8 cellular contexts compared by ENCODE assay signal in genomic region chr1:248905949-248906740, GRCh38. TPM values are rescaled to one million over a fixed set of nuclear protein-coding genes. Genes with fewer than 3 reads are reported as not detected.
DNase-seq lines count a peak whose midpoint lies in the region; ATAC-seq and TF ChIP-seq lines count a peak whose summit lies in the region.

Gene PGBD2, plus strand, starts transcription at chr1:248906235. Its CDS starts 7,628 bp downstream, at chr1:248913863.

- H4K20me1 ChIP-seq in DND-41 (ENCODE audit: insufficient read depth, low read length): no peaks in the 10 kb centered on the region
- no peaks in the 10 kb centered on the region for H4K20me1 ChIP-seq in fibroblast of lung (ENCODE audit: control insufficient read depth, extremely low read depth, insufficient read depth, low read length)

- H3K27ac ChIP-seq in DND-41 (ENCODE audit: low read length) (peak within 1 kb of the TSS; percentile 87), Panc1 (ENCODE audit: low read length) (peak within 1 kb of the TSS; percentile 88), fibroblast of lung (ENCODE audit: insufficient read depth, low read length) (peak within 1 kb of the TSS; percentile 93)

- no peaks in the 10 kb centered on the region for H3K9me3 Mint-ChIP-seq in natural killer cell

- H3K9ac ChIP-seq in DND-41 (ENCODE audit: low read depth, low read length): peak within 1 kb of the TSS; percentile 72
- peak within 1 kb of the TSS; percentile 91 for H3K9ac ChIP-seq in fibroblast of lung (ENCODE audit: insufficient read depth, low read length)

- peaks cover 30 to 33% of the 10 kb centered on the region in 2 donors for H3K4me1 Mint-ChIP-seq in natural killer cell

- H3K27ac Mint-ChIP-seq in natural killer cell: peak within 1 kb of the TSS; percentile 92 to 93

- CTCF ChIA-PET in Panc1 (lab: Charles Lee): interaction anchor here (0.6 to 0.9 kb wide), 3 partner anchors 11 to 240 kb away, joined by 4 to 14 read pairs (median 5); no protein-coding TSS in a partner anchor

- H3K36me3 ChIP-seq in DND-41 (ENCODE audit: insufficient read depth, low read length) (no peaks in the 10 kb centered on the region), Panc1 (ENCODE audit: control insufficient read depth, insufficient read depth, low read length) (no peaks in the 10 kb centered on the region; the same call in 1 of the 2 replicates), fibroblast of lung (ENCODE audit: control insufficient read depth, insufficient read depth, low read length) (no peaks in the 10 kb centered on the region)

- BruUV-seq in Panc1 (replicated peaks; lab: Mats Ljungman, UMichigan): no TSS peak

- H3K9me3 ChIP-seq in DND-41 (ENCODE audit: insufficient read depth, low read length, severe bottlenecking) (no peaks in the 10 kb centered on the region), Panc1 (ENCODE audit: control insufficient read depth, insufficient read depth, low read depth, low read length) (no peaks in the 10 kb centered on the region), fibroblast of lung (ENCODE audit: control insufficient read depth, insufficient read depth, low read depth, low read length) (no peaks in the 10 kb centered on the region)

- peak within 1 kb of the TSS; percentile 94 for H3K4me3 Mint-ChIP-seq in natural killer cell

- intact Hi-C loops in Panc1 (cut with micrococcal nuclease; ENCODE audit: unreplicated experiment) (loop anchor here (2.0 kb wide), 1 partner anchor 33 kb away; no protein-coding TSS in a partner anchor), natural killer cell (cut with micrococcal nuclease) (loop anchor here (1.0 to 2.0 kb wide), 4 partner anchors 31 to 80 kb away; partner anchors contain the start of genes ZNF672 and ZNF692)

- POLR2A ChIA-PET in Panc1 (lab: Charles Lee): interaction anchor here (0.6 kb wide), 1 partner anchor 32 kb away, joined by 14 read pairs; no protein-coding TSS in a partner anchor

- ATAC-seq in DND-41 (ENCODE audit: insufficient read depth, low read depth) (peak; percentile 86), GM21723 (IDR thresholded peaks at IDR 0.05; ENCODE audit: unreplicated experiment) (peak; percentile 95), Panc1 (peak; percentile 98), natural killer cell (peak; percentile 82 to 90 (median 84))

- in situ Hi-C loops in KBM-7 (cut with MboI; ENCODE audit: low pct_unique_long_range_greater_than_20kb, low sequenced_read_pairs): no loop called here
- in situ Hi-C loops in Panc1 (cut with HindIII; ENCODE audit: low pct_unique_long_range_greater_than_20kb, low sequenced_read_pairs): no loop called here

- DNase-seq in DND-41: peak; percentile 73
- DNase-seq in KBM-7: peak; percentile 94
- DNase-seq in Panc1 (ENCODE audit: low read depth, low spot score): peak; percentile 64
- DNase-seq in activated T-helper 1 cell treated with Interleukin-2 at 50 U/mL for 16 hours (ENCODE audit: low read depth): peak; percentile 91
- peak; percentile 84 to 95 for DNase-seq in fibroblast of lung (ENCODE audit: low read depth in 2 of 2)
- peak; percentile 92 for DNase-seq in natural killer cell
- DNase-seq in stimulated activated naive CD4-positive, alpha-beta T cell (lab: John Stamatoyannopoulos, UW): peak; percentile 91 to 95 (median 93)

- H3K4me1 ChIP-seq in DND-41 (ENCODE audit: insufficient read depth, low read length) (peaks cover 24% of the 10 kb centered on the region), Panc1 (ENCODE audit: control insufficient read depth, insufficient read depth, low read length) (peaks cover 6% of the 10 kb centered on the region), fibroblast of lung (ENCODE audit: control insufficient read depth, extremely low read depth, insufficient read depth, low read length) (no peaks in the 10 kb centered on the region)

- H3K27me3 ChIP-seq in DND-41 (ENCODE audit: insufficient read depth, low read length, poor library complexity) (peaks cover 7% of the 10 kb centered on the region), Panc1 (ENCODE audit: control insufficient read depth, insufficient read depth, low read length) (no peaks in the 10 kb centered on the region; the same call in 1 of the 2 replicates), fibroblast of lung (ENCODE audit: control insufficient read depth, insufficient read depth, low read length) (no peaks in the 10 kb centered on the region)

- TF ChIP-seq CTCF in DND-41 (IDR thresholded peaks at IDR 0.05; ENCODE audit: borderline replicate concordance, extremely low read depth, low read length, poor library complexity, severe bottlenecking) (peak; percentile 81), Panc1 (IDR thresholded peaks at IDR 0.05) (peak; percentile 86), fibroblast of lung (conservative IDR thresholded peaks at IDR 0.05 in 1 of 2, IDR thresholded peaks at IDR 0.05 in 1 of 2; ENCODE audit: low read depth in 1 of 2, low read length in 2 of 2) (peak; percentile 55 to 61), natural killer cell (IDR thresholded peaks at IDR 0.05) (peak; percentile 56)

- no peaks in the 10 kb centered on the region for H3K36me3 Mint-ChIP-seq in natural killer cell

- H2AFZ ChIP-seq in DND-41 (ENCODE audit: low read depth, low read length) (peak within 1 kb of the TSS; percentile 78), fibroblast of lung (ENCODE audit: low read length) (peak within 1 kb of the TSS; percentile 100)

- peaks cover 5 to 12% of the 10 kb centered on the region in 2 donors for H3K27me3 Mint-ChIP-seq in natural killer cell (ENCODE audit: low read depth in 2 of 2)

- H3K4me3 ChIP-seq in DND-41 (ENCODE audit: low read depth in 1 of 2, low read length in 2 of 2) (peak within 1 kb of the TSS; percentile 37 to 67), Panc1 (ENCODE audit: low read depth in 2 of 2, low read length in 2 of 2) (peak within 1 kb of the TSS; percentile 67 to 91), fibroblast of lung (replicated peaks in 1 of 4; ENCODE audit: control extremely low read depth in 1 of 4, insufficient read depth in 1 of 4, low read depth in 3 of 4, low read length in 4 of 4) (peak within 1 kb of the TSS; percentile 74 to 95 (median 81))

- H3K79me2 ChIP-seq in DND-41 (ENCODE audit: insufficient read depth, low read length) (peaks cover 20% of the 10 kb centered on the region), fibroblast of lung (ENCODE audit: control insufficient read depth, insufficient read depth, low read length) (peaks cover 2% of the 10 kb centered on the region)

- H3K4me2 ChIP-seq in DND-41 (ENCODE audit: insufficient read depth, low read length): peak within 1 kb of the TSS; percentile 68
- H3K4me2 ChIP-seq in fibroblast of lung (ENCODE audit: extremely low read depth, insufficient read depth, low read length): peak within 1 kb of the TSS; percentile 97

RNA-seq across cellular contexts. Expression of gene PGBD2, which starts in this region (rescaled TPM):
- total RNA-seq in Panc1 (2021; ENCODE audit: unreplicated experiment) (7.1 TPM), fibroblast of lung (7.1 and 8.2 TPM in 2 replicates), natural killer cell (1 to 10 TPM; 3.1 to 9.2 (median 6.2) TPM)
- polyA plus RNA-seq in Panc1 (2012; ENCODE audit: insufficient read length): 5.3 TPM
- 3.9 and 4.0 TPM in 2 replicates for polyA plus RNA-seq in fibroblast of lung
- 1.9 and 2.2 TPM in 2 replicates for polyA plus RNA-seq in fibroblast of lung (2012)
- polyA minus RNA-seq in fibroblast of lung (ENCODE audit: low replicate concordance): 0.96 and 2.0 TPM in 2 replicates

Comparison
In these comparisons a context has a peak if more than half of its experiments do, and no peak if none do; other contexts are left out.
1. Peak in every context shown above with its lines: DNase-seq, ATAC-seq, H3K4me3 ChIP-seq and H3K27ac ChIP-seq.